In the genomic region with DNA sequence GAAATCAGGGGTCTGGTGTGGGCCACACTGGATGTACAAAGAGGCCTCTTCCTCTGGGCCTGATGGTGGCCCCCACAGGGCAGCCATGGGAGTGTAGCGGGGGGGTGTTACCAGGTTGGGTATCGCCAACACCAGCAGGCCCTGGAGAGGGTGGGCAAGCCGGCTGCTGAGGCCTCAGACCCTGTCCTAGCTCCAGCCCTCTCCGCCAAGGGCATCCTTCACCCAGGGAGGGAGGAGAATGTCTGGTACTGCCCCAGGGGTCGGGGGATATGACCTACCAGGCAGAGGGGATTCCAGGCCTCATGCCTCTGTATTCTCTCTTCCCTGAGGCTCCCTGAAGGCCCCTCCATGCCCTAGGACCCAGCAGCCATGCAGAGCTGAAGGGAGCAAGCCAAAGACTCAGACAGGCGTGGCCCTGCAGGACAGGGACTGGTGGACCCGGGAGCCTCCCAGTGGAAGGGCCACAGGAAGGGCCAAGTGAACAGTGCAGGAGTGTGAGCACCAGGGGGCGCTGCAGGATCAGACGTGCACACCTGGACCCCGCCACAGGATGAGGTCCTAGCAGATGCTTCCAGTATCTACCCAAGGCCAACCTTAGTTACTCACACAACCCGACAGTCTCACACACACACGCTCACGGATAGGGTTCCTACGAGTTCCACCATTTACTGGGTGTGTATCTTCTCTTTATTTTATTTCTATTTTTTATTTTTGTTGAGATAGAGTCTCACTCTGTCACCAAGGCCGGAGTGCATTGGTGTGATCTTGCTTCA, we compare ENCODE assay signal across 8 cellular contexts. TPM values are rescaled to one million over a fixed set of nuclear protein-coding genes. Genes with fewer than 3 reads are reported as not detected.
DNase-seq lines count a peak whose midpoint lies in the region; ATAC-seq and TF ChIP-seq lines count a peak whose summit lies in the region.

No MANE protein-coding gene starts in this region.

- H3K4me3 ChIP-seq in CD4-positive, alpha-beta memory T cell (ENCODE audit: low read length in 2 of 2): no peak overlapping the region
- H3K4me3 ChIP-seq in MM.1S (ENCODE audit: low read length): no peak overlapping the region
- H3K4me3 ChIP-seq in gastroesophageal sphincter: no peak overlapping the region
- no peak overlapping the region for H3K4me3 ChIP-seq in ovary
- H3K4me3 ChIP-seq in tibial artery: no peak overlapping the region

- peak; percentile 80 to 83 (median 81) for DNase-seq in CD4-positive, alpha-beta memory T cell
- peak; percentile 83 for DNase-seq in MM.1S
- peak; percentile 82 for DNase-seq in SK-N-DZ (ENCODE audit: low spot score)
- DNase-seq in activated gamma-delta T cell (lab: John Stamatoyannopoulos, UW): peak; percentile 47
- peak; percentile 87 to 95 (median 93) for DNase-seq in ovary
- peak; percentile 89 to 91 for DNase-seq in tibial artery

- peak overlapping the region; percentile 20; the same call in 1 of the 2 replicates for H2AFZ ChIP-seq in MM.1S (ENCODE audit: low read length)

- H3K36me3 Mint-ChIP-seq in CD4-positive, alpha-beta memory T cell: no peaks in the 10 kb centered on the region

- peaks cover 14% of the 10 kb centered on the region for H3K4me1 ChIP-seq in CD4-positive, alpha-beta memory T cell (ENCODE audit: insufficient read depth, low read length)
- H3K4me1 ChIP-seq in MM.1S (ENCODE audit: low read length) (peaks cover 4% of the 10 kb centered on the region; the same call in 1 of the 2 replicates), gastroesophageal sphincter (peaks cover 0 to 21% (median 0%) of the 10 kb centered on the region in 3 donors), ovary (ENCODE audit: insufficient read depth) (no peaks in the 10 kb centered on the region), tibial artery (peaks cover 0 to 13% (median 0%) of the 10 kb centered on the region in 4 donors)

- peaks cover 11 to 23% (median 17%) of the 10 kb centered on the region in 4 donors for H3K4me1 Mint-ChIP-seq in CD4-positive, alpha-beta memory T cell

- no peak for TF ChIP-seq EP300 in gastroesophageal sphincter (IDR thresholded peaks at IDR 0.05)
- no peak for TF ChIP-seq EP300 in ovary (IDR thresholded peaks at IDR 0.05)

- WGBS in gastroesophageal sphincter (ENCODE audit: low coverage in 1 of 2), 2 donors: 21 to 30% methylated on average over 6 to 8 of the region's 15 CpGs
- 27% methylated on average over 15 of the region's 15 CpGs for WGBS in ovary, 3 donors

- no peaks in the 10 kb centered on the region for H3K9me3 Mint-ChIP-seq in CD4-positive, alpha-beta memory T cell

- H3K9me2 ChIP-seq in MM.1S (replicated peaks; ENCODE audit: insufficient read depth, low read length): no peaks in the 10 kb centered on the region

- H3K79me2 ChIP-seq in MM.1S (ENCODE audit: low read length): no peaks in the 10 kb centered on the region

- peak overlapping the region in 1 of 8 donors; percentile 46 for H3K4me3 Mint-ChIP-seq in CD4-positive, alpha-beta memory T cell

- no peak overlapping the region for H3K4me2 ChIP-seq in MM.1S (ENCODE audit: low read depth, low read length)

- TF ChIP-seq POLR2A in gastroesophageal sphincter (IDR thresholded peaks at IDR 0.05) (no peak), ovary (IDR thresholded peaks at IDR 0.05) (peak; percentile 34)

- POLR2A ChIA-PET in CD4-positive, alpha-beta memory T cell (lab: Charles Lee; ENCODE audit: partially characterized antibody): interaction anchor here (1.5 to 2.1 kb wide), 2 partner anchors 177 to 207 kb away, joined by 5 to 7 read pairs; no protein-coding TSS in a partner anchor

- ATAC-seq in GM21619 (IDR thresholded peaks at IDR 0.05; ENCODE audit: unreplicated experiment) (peak; percentile 71), gastroesophageal sphincter (peak; percentile 90)

- H3K27ac Mint-ChIP-seq in CD4-positive, alpha-beta memory T cell: peak overlapping the region in 2 of 7 donors; percentile 2 to 42

- H3K36me3 ChIP-seq in CD4-positive, alpha-beta memory T cell (ENCODE audit: insufficient read depth, low read length): no peaks in the 10 kb centered on the region
- H3K36me3 ChIP-seq in MM.1S (replicated peaks; ENCODE audit: insufficient read depth, low read length): no peaks in the 10 kb centered on the region
- no peaks in the 10 kb centered on the region for H3K36me3 ChIP-seq in gastroesophageal sphincter
- H3K36me3 ChIP-seq in ovary: no peaks in the 10 kb centered on the region
- H3K36me3 ChIP-seq in tibial artery: no peaks in the 10 kb centered on the region

- H3K9me3 ChIP-seq in CD4-positive, alpha-beta memory T cell (ENCODE audit: control insufficient read depth in 1 of 2, low read length in 2 of 2): no peaks in the 10 kb centered on the region
- no peaks in the 10 kb centered on the region for H3K9me3 ChIP-seq in MM.1S (replicated peaks; ENCODE audit: insufficient read depth, low read length)
- no peaks in the 10 kb centered on the region for H3K9me3 ChIP-seq in gastroesophageal sphincter
- no peaks in the 10 kb centered on the region for H3K9me3 ChIP-seq in ovary
- H3K9me3 ChIP-seq in tibial artery: no peaks in the 10 kb centered on the region

- H3K9ac ChIP-seq in MM.1S (ENCODE audit: low read length): no peak overlapping the region

- H4K20me1 ChIP-seq in MM.1S (ENCODE audit: insufficient read depth, low read length): no peaks in the 10 kb centered on the region

- H3K27me3 ChIP-seq in CD4-positive, alpha-beta memory T cell (ENCODE audit: insufficient read depth, low read length): no peaks in the 10 kb centered on the region
- no peaks in the 10 kb centered on the region for H3K27me3 ChIP-seq in MM.1S (replicated peaks; ENCODE audit: insufficient read depth, low read length)
- peaks cover 16% of the 10 kb centered on the region for H3K27me3 ChIP-seq in gastroesophageal sphincter
- H3K27me3 ChIP-seq in ovary: no peaks in the 10 kb centered on the region
- H3K27me3 ChIP-seq in tibial artery: peaks cover 0 to 17% of the 10 kb centered on the region in 2 donors

- H3K27ac ChIP-seq in CD4-positive, alpha-beta memory T cell (ENCODE audit: low read depth, low read length): no peak overlapping the region
- no peak overlapping the region for H3K27ac ChIP-seq in MM.1S (ENCODE audit: low read length)
- H3K27ac ChIP-seq in gastroesophageal sphincter: no peak overlapping the region
- no peak overlapping the region for H3K27ac ChIP-seq in ovary
- H3K27ac ChIP-seq in tibial artery: no peak overlapping the region

- peaks cover 0 to 3% of the 10 kb centered on the region in 2 donors for H3K27me3 Mint-ChIP-seq in CD4-positive, alpha-beta memory T cell

- CTCF ChIA-PET in CD4-positive, alpha-beta memory T cell (lab: Charles Lee; ENCODE audit: partially characterized antibody): interaction anchor here (0.7 to 5.9 kb wide), 17 partner anchors 9 to 439 kb away, joined by 3 to 50 read pairs (median 5); partner anchors contain the start of genes B3GNT9, CBFB, TMEM208 and TRADD

- intact Hi-C loops in CD4-positive, alpha-beta memory T cell (cut with micrococcal nuclease): loop anchor here (1.0 to 5.0 kb wide), 7 partner anchors 23 to 487 kb away; partner anchors contain the start of gene ZDHHC1
- intact Hi-C loops in ovary (cut with DNase I): loop anchor here (1.0 to 10.0 kb wide), 3 partner anchors 177 to 207 kb away; partner anchors contain the start of gene MATCAP1 (in 1 of the 4)
- intact Hi-C loops in tibial artery (cut with DNase I; ENCODE audit: low total_unique reads): loop anchor here (1.0 to 10.0 kb wide), 2 partner anchors 177 to 207 kb away; partner anchors contain the start of gene MATCAP1

- peak; percentile 94 for TF ChIP-seq CTCF in MM.1S (IDR thresholded peaks at IDR 0.05; ENCODE audit: low read length)
- TF ChIP-seq CTCF in gastroesophageal sphincter (IDR thresholded peaks at IDR 0.05): peak in 3 of 4 experiments; percentile 96 to 99 (median 98)
- TF ChIP-seq CTCF in ovary (IDR thresholded peaks at IDR 0.05): peak; percentile 75 to 99 (median 97)
- TF ChIP-seq CTCF in tibial artery (IDR thresholded peaks at IDR 0.05): peak; percentile 95 to 99

- H3F3A ChIP-seq in MM.1S (ENCODE audit: insufficient read depth, low read length): no peaks in the 10 kb centered on the region

RNA-seq across cellular contexts. Expression of gene CES4A, which starts 10.9 kb away (rescaled TPM):
- 10 to 100 TPM; 19.8 to 21.9 TPM for total RNA-seq in CD4-positive, alpha-beta memory T cell
- 10 to 100 TPM in 1 of 2 donors, 1 to 10 TPM in 1; 4.1 to 12.2 TPM for polyA plus RNA-seq in CD4-positive, alpha-beta memory T cell
- polyA plus RNA-seq in SK-N-DZ (2014; cell fraction: cytosol; rRNA removed): 0.22 and 2.0 TPM in 2 replicates
- 2.7 and 4.9 TPM in 2 replicates for polyA plus RNA-seq in SK-N-DZ (2014; cell fraction: nucleus; rRNA removed)
- total RNA-seq in gastroesophageal sphincter (1 to 10 TPM; 1.2 to 6.1 (median 2.6) TPM), ovary (10 to 100 TPM in 5 of 7 donors, 1 to 10 TPM in 2; 6.7 to 67.1 (median 15.5) TPM)
- 1 to 10 TPM; 6.0 to 9.7 TPM for polyA plus RNA-seq in ovary

RNA-seq across cellular contexts. Expression of gene CES3, which starts 16.5 kb away (rescaled TPM):
- total RNA-seq in CD4-positive, alpha-beta memory T cell: under 1 TPM; 0.32 to 0.61 TPM
- polyA plus RNA-seq in CD4-positive, alpha-beta memory T cell: not detected
- 2.1 and 2.2 TPM in 2 replicates for polyA plus RNA-seq in SK-N-DZ (2014; cell fraction: cytosol; rRNA removed)
- polyA plus RNA-seq in SK-N-DZ (2014; cell fraction: nucleus; rRNA removed): 9.9 and 12.0 TPM in 2 replicates
- under 1 TPM in 3 of 4 donors, not detected in 1; 0.13 to 0.49 (median 0.39) TPM for total RNA-seq in gastroesophageal sphincter
- 1 to 10 TPM in 5 of 7 donors, under 1 TPM in 2; 0.45 to 2.3 (median 1.4) TPM for total RNA-seq in ovary
- polyA plus RNA-seq in ovary: under 1 TPM; 0.73 to 0.91 TPM

RNA-seq across cellular contexts. Expression of gene CES2, which starts 42.2 kb away (rescaled TPM):
- 10 to 100 TPM; 46.5 to 51.0 TPM for total RNA-seq in CD4-positive, alpha-beta memory T cell
- 10 to 100 TPM; 25.4 to 30.4 TPM for polyA plus RNA-seq in CD4-positive, alpha-beta memory T cell
- 17.0 and 20.9 TPM in 2 replicates for polyA plus RNA-seq in SK-N-DZ (2014; cell fraction: cytosol; rRNA removed)
- polyA plus RNA-seq in SK-N-DZ (2014; cell fraction: nucleus; rRNA removed): 9.2 and 10.9 TPM in 2 replicates
- total RNA-seq in gastroesophageal sphincter (10 to 100 TPM; 25.9 to 32.6 (median 26.3) TPM), ovary (10 to 100 TPM; 25.5 to 51.9 (median 42.2) TPM)
- polyA plus RNA-seq in ovary: 10 to 100 TPM; 29.4 to 38.9 TPM

RNA-seq across cellular contexts. Expression of gene CIAO2B, which starts 43.3 kb away (rescaled TPM):
- 10 to 100 TPM; 72.7 to 75.0 TPM for total RNA-seq in CD4-positive, alpha-beta memory T cell
- 100 to 1,000 TPM; 128 to 150 TPM for polyA plus RNA-seq in CD4-positive, alpha-beta memory T cell
- polyA plus RNA-seq in SK-N-DZ (2014; cell fraction: cytosol; rRNA removed): 174 and 182 TPM in 2 replicates
- polyA plus RNA-seq in SK-N-DZ (2014; cell fraction: nucleus; rRNA removed): 92.7 and 156 TPM in 2 replicates
- total RNA-seq in gastroesophageal sphincter (10 to 100 TPM; 54.3 to 88.9 (median 79.5) TPM), ovary (10 to 100 TPM; 57.7 to 77.8 (median 66.7) TPM)
- 100 to 1,000 TPM in 1 of 2 donors, 10 to 100 TPM in 1; 40.1 to 150 TPM for polyA plus RNA-seq in ovary

RNA-seq across cellular contexts. Expression of gene CBFB, which starts 51.4 kb away (rescaled TPM):
- total RNA-seq in CD4-positive, alpha-beta memory T cell: 100 to 1,000 TPM; 112 TPM
- polyA plus RNA-seq in CD4-positive, alpha-beta memory T cell: 100 to 1,000 TPM; 102 to 108 TPM
- 82.6 and 84.8 TPM in 2 replicates for polyA plus RNA-seq in SK-N-DZ (2014; cell fraction: cytosol; rRNA removed)
- 39.3 and 45.5 TPM in 2 replicates for polyA plus RNA-seq in SK-N-DZ (2014; cell fraction: nucleus; rRNA removed)
- total RNA-seq in gastroesophageal sphincter: 10 to 100 TPM; 26.5 to 39.3 (median 27.5) TPM
- 10 to 100 TPM; 39.9 to 58.3 (median 48.9) TPM for total RNA-seq in ovary
- 10 to 100 TPM; 19.2 to 23.8 TPM for polyA plus RNA-seq in ovary
